In the genomic region with DNA sequence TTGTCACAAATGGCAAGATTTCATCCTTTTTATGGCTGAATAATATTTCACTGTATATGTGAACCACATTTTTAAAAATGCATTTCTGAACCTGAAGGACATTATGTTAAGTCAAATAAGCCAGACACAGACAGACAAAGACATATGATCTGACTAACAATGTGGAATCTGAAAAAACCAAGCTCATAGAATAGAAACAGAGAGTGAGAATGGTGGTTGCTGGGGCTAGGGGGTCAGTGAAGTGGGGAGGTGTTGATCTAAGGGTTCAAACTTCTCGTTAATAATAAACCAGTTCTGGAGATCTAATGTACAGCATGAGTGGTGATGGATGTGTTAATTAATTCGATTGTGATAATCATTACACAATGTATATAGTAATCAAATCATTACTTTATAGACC, we compare ENCODE assay signal across 25 cellular contexts.
DNase-seq lines count a peak whose midpoint lies in the region; ATAC-seq lines count a peak whose summit lies in the region.
"Had no signal": no experiment of that assay in that cellular context is flagged by ENCODE, and none has a peak within 500 bp of the region (broad histone marks: within the 10 kb centered on the region; RNA-seq: fewer than 3 reads in every experiment).

No MANE protein-coding gene starts in this region.

- no peak overlapping the region for H3K27ac ChIP-seq in caudate nucleus (ENCODE audit: low read depth, low read length)
- H3K27ac ChIP-seq: BLaER1 treated with 17β-estradiol and CSF1 and Interleukin-3, amounts not matched to agents 10 nM and 100 nM; body of pancreas; HL-60; neural progenitor cell; RWPE1; sigmoid colon; thyroid gland had no signal

- H3K27ac Mint-ChIP-seq in immature natural killer cell = no peak overlapping the region
- H3K27ac Mint-ChIP-seq: neural progenitor cell; stimulated activated naive CD8-positive, alpha-beta T cell treated with anti-CD3 and anti-CD28 coated beads, Interleukin-15, amount 100 ng/mL, for 72 hours had no signal

- H3K4me1 Mint-ChIP-seq in immature natural killer cell = peaks cover 7% of the 10 kb centered on the region in 2 donors
- H3K4me1 Mint-ChIP-seq: neural progenitor cell had no signal

- DNase-seq in caudate nucleus (lab: John Stamatoyannopoulos, UW) (no peak), immature natural killer cell (no peak), NCI-H69 (lab: John Stamatoyannopoulos, UW) (no peak)
- DNase-seq: activated CD4-positive, alpha-beta T cell treated with anti-CD3 and anti-CD28 coated beads for 1 hour; activated gamma-delta T cell treated with Interleukin-2 at 50 U/mL for 16 hours; body of pancreas; effector CD4-positive, alpha-beta T cell; head of caudate nucleus; Kasumi-1; mammary epithelial cell; NCI-H187; NCI-H526; sigmoid colon; stimulated activated naive CD8-positive, alpha-beta T cell treated with anti-CD3 and anti-CD28 coated beads, Interleukin-15, amount 100 ng/mL, for 72 hours; thyroid gland had no signal

- peak; percentile 83 for ATAC-seq in GM18907 (IDR thresholded peaks at IDR 0.05; ENCODE audit: unreplicated experiment)
- ATAC-seq in GM19468 (IDR thresholded peaks at IDR 0.05; ENCODE audit: extremely low read depth, unreplicated experiment) = peak; percentile 41
- peak; percentile 61 for ATAC-seq in HG02973 (IDR thresholded peaks at IDR 0.05; ENCODE audit: unreplicated experiment)
- ATAC-seq in HG03521 (IDR thresholded peaks at IDR 0.05; ENCODE audit: unreplicated experiment) = peak; percentile 81
- ATAC-seq in GM19023 (IDR thresholded peaks at IDR 0.05; ENCODE audit: unreplicated experiment) = no peak
- ATAC-seq: body of pancreas; HepG2; stimulated activated naive CD8-positive, alpha-beta T cell treated with anti-CD3 and anti-CD28 coated beads, Interleukin-15, amount 100 ng/mL, for 72 hours had no signal

- peaks cover 0 to 2% (median 0%) of the 10 kb centered on the region in 3 donors for H3K27me3 Mint-ChIP-seq in immature natural killer cell (ENCODE audit: low read depth in 3 of 3)
- H3K27me3 Mint-ChIP-seq: stimulated activated naive CD8-positive, alpha-beta T cell treated with anti-CD3 and anti-CD28 coated beads, Interleukin-15, amount 100 ng/mL, for 72 hours had no signal

- H3K36me3 Mint-ChIP-seq in immature natural killer cell = no peaks in the 10 kb centered on the region
- H3K36me3 Mint-ChIP-seq: neural progenitor cell had no signal

- H3K4me3 Mint-ChIP-seq in immature natural killer cell = no peak overlapping the region
- H3K4me3 Mint-ChIP-seq: neural progenitor cell; stimulated activated naive CD8-positive, alpha-beta T cell treated with anti-CD3 and anti-CD28 coated beads, Interleukin-15, amount 100 ng/mL, for 72 hours had no signal

- no peaks in the 10 kb centered on the region for H3K9me3 Mint-ChIP-seq in immature natural killer cell
- H3K9me3 Mint-ChIP-seq: neural progenitor cell had no signal
